1 cellular context compared by ENCODE assay signal in genomic region chr2:67954125-67954748, GRCh38.
A peak's percentile ranks its signal among the peaks of the same experiment; 100 is the strongest.
TF ChIP-seq lines count a peak whose summit lies in the region.

No MANE protein-coding gene starts in this region.

TF ChIP-seq in HepG2, 621 proteins besides CTCF, POLR2A, EP300 and RAD21 (continued from another document and continues in another):
- TF ChIP-seq, protein P1, sequence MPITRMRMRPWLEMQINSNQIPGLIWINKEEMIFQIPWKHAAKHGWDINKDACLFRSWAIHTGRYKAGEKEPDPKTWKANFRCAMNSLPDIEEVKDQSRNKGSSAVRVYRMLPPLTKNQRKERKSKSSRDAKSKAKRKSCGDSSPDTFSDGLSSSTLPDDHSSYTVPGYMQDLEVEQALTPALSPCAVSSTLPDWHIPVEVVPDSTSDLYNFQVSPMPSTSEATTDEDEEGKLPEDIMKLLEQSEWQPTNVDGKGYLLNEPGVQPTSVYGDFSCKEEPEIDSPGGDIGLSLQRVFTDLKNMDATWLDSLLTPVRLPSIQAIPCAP (CRISPR knock-in tag; IDR thresholded peaks at IDR 0.05; ENCODE audit: low read depth): no peak
- TF ChIP-seq, protein P2, sequence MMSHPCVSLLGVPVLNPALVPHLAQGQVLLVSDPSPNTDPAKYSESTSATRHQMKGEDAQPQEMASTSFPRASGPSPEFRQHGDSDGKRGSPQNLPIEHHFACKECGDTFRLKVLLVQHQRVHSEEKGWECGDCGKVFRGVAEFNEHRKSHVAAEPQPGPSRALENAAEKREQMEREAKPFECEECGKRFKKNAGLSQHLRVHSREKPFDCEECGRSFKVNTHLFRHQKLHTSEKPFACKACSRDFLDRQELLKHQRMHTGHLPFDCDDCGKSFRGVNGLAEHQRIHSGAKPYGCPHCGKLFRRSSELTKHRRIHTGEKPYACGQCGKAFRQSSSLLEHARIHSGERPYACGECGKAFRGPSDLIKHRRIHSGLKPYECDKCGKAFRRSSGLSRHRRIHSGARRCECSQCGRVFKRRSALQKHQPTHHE (CRISPR knock-in tag; IDR thresholded peaks at IDR 0.05; ENCODE audit: borderline replicate concordance): no peak
- TF ChIP-seq KDM2A (CRISPR knock-in tag; IDR thresholded peaks at IDR 0.05; ENCODE audit: borderline replicate concordance, low read depth) (no peak), SMAD3 (CRISPR knock-in tag; IDR thresholded peaks at IDR 0.05) (no peak), FOXA3 (CRISPR knock-in tag; IDR thresholded peaks at IDR 0.05) (peak; percentile 80), DMAP1 (CRISPR knock-in tag; IDR thresholded peaks at IDR 0.05) (no peak), ZBTB21 (CRISPR knock-in tag; IDR thresholded peaks at IDR 0.05) (no peak), RARG (CRISPR knock-in tag; IDR thresholded peaks at IDR 0.05; ENCODE audit: low read depth) (no peak), RFX1 (IDR thresholded peaks at IDR 0.05) (no peak), ZNF530 (CRISPR knock-in tag; IDR thresholded peaks at IDR 0.05; ENCODE audit: low read depth) (no peak), RFX3 (CRISPR knock-in tag; IDR thresholded peaks at IDR 0.05) (no peak), PBX3 (CRISPR knock-in tag; IDR thresholded peaks at IDR 0.05; ENCODE audit: borderline replicate concordance) (no peak), ZNF251 (CRISPR knock-in tag; IDR thresholded peaks at IDR 0.05) (no peak), XRCC5 (optimal IDR thresholded peaks at IDR 0.05; ENCODE audit: low read length) (no peak), ZNF282 (IDR thresholded peaks at IDR 0.05; ENCODE audit: partially characterized antibody) (no peak), ZSCAN25 (CRISPR knock-in tag; IDR thresholded peaks at IDR 0.05) (no peak), THYN1 (CRISPR knock-in tag; IDR thresholded peaks at IDR 0.05; ENCODE audit: borderline replicate concordance, low read depth) (no peak), ZNF572 (CRISPR knock-in tag; IDR thresholded peaks at IDR 0.05) (peak; percentile 38; the same call in 1 of the 2 replicates), FOXM1 (CRISPR knock-in tag; IDR thresholded peaks at IDR 0.05) (no peak), ZBTB49 (CRISPR knock-in tag; IDR thresholded peaks at IDR 0.05; ENCODE audit: borderline replicate concordance) (no peak), SYNCRIP (IDR thresholded peaks at IDR 0.05; ENCODE audit: insufficient read depth, low read depth, low read length) (no peak), ZNF788 (CRISPR knock-in tag; IDR thresholded peaks at IDR 0.05; ENCODE audit: borderline replicate concordance) (peak; percentile 82; the same call in 1 of the 2 replicates), ZNF552 (CRISPR knock-in tag; IDR thresholded peaks at IDR 0.05; ENCODE audit: borderline replicate concordance) (no peak), ZBTB3 (CRISPR knock-in tag; IDR thresholded peaks at IDR 0.05; ENCODE audit: borderline replicate concordance, low read depth) (no peak), SIN3A (IDR thresholded peaks at IDR 0.05; ENCODE audit: borderline replicate concordance, low read depth, low read length) (no peak), ZNF382 (CRISPR knock-in tag; IDR thresholded peaks at IDR 0.05; ENCODE audit: borderline replicate concordance) (no peak), KDM3A (CRISPR knock-in tag; IDR thresholded peaks at IDR 0.05; ENCODE audit: low read depth) (0 out of 2 replicates have a peak, but pooled peaks have one; percentile 48), ZBTB8A (CRISPR knock-in tag; IDR thresholded peaks at IDR 0.05; ENCODE audit: borderline replicate concordance, low read depth) (no peak), ZNF761 (CRISPR knock-in tag; conservative IDR thresholded peaks at IDR 0.05) (no peak), CHD4 (IDR thresholded peaks at IDR 0.05; ENCODE audit: borderline replicate concordance, low read length) (no peak), ZNF24 (IDR thresholded peaks at IDR 0.05) (no peak), SIX4 (CRISPR knock-in tag; IDR thresholded peaks at IDR 0.05) (no peak), ATF7-NPFF (CRISPR knock-in tag; IDR thresholded peaks at IDR 0.05; ENCODE audit: low read depth) (peak; percentile 58; the same call in 1 of the 2 replicates), NFE2 (CRISPR knock-in tag; IDR thresholded peaks at IDR 0.05) (no peak), FOXK1 (CRISPR knock-in tag; IDR thresholded peaks at IDR 0.05; ENCODE audit: borderline replicate concordance, low read depth) (peak; percentile 25; the same call in 1 of the 2 replicates), MYC (CRISPR knock-in tag; IDR thresholded peaks at IDR 0.05; ENCODE audit: borderline replicate concordance) (peak; percentile 80; the same call in 1 of the 2 replicates), TARDBP (CRISPR knock-in tag; IDR thresholded peaks at IDR 0.05) (peak; percentile 63; the same call in 1 of the 2 replicates)
- TF ChIP-seq, protein P3, sequence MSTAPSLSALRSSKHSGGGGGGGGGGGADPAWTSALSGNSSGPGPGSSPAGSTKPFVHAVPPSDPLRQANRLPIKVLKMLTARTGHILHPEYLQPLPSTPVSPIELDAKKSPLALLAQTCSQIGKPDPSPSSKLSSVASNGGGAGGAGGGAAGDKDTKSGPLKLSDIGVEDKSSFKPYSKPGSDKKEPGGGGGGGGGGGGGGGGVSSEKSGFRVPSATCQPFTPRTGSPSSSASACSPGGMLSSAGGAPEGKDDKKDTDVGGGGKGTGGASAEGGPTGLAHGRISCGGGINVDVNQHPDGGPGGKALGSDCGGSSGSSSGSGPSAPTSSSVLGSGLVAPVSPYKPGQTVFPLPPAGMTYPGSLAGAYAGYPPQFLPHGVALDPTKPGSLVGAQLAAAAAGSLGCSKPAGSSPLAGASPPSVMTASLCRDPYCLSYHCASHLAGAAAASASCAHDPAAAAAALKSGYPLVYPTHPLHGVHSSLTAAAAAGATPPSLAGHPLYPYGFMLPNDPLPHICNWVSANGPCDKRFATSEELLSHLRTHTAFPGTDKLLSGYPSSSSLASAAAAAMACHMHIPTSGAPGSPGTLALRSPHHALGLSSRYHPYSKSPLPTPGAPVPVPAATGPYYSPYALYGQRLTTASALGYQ (CRISPR knock-in tag; IDR thresholded peaks at IDR 0.05): no peak
- TF ChIP-seq, protein P4, sequence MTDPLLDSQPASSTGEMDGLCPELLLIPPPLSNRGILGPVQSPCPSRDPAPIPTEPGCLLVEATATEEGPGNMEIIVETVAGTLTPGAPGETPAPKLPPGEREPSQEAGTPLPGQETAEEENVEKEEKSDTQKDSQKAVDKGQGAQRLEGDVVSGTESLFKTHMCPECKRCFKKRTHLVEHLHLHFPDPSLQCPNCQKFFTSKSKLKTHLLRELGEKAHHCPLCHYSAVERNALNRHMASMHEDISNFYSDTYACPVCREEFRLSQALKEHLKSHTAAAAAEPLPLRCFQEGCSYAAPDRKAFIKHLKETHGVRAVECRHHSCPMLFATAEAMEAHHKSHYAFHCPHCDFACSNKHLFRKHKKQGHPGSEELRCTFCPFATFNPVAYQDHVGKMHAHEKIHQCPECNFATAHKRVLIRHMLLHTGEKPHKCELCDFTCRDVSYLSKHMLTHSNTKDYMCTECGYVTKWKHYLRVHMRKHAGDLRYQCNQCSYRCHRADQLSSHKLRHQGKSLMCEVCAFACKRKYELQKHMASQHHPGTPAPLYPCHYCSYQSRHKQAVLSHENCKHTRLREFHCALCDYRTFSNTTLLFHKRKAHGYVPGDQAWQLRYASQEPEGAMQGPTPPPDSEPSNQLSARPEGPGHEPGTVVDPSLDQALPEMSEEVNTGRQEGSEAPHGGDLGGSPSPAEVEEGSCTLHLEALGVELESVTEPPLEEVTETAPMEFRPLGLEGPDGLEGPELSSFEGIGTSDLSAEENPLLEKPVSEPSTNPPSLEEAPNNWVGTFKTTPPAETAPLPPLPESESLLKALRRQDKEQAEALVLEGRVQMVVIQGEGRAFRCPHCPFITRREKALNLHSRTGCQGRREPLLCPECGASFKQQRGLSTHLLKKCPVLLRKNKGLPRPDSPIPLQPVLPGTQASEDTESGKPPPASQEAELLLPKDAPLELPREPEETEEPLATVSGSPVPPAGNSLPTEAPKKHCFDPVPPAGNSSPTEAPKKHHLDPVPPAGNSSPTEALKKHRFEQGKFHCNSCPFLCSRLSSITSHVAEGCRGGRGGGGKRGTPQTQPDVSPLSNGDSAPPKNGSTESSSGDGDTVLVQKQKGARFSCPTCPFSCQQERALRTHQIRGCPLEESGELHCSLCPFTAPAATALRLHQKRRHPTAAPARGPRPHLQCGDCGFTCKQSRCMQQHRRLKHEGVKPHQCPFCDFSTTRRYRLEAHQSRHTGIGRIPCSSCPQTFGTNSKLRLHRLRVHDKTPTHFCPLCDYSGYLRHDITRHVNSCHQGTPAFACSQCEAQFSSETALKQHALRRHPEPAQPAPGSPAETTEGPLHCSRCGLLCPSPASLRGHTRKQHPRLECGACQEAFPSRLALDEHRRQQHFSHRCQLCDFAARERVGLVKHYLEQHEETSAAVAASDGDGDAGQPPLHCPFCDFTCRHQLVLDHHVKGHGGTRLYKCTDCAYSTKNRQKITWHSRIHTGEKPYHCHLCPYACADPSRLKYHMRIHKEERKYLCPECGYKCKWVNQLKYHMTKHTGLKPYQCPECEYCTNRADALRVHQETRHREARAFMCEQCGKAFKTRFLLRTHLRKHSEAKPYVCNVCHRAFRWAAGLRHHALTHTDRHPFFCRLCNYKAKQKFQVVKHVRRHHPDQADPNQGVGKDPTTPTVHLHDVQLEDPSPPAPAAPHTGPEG (CRISPR knock-in tag; IDR thresholded peaks at IDR 0.05): no peak
- TF ChIP-seq, protein P5, sequence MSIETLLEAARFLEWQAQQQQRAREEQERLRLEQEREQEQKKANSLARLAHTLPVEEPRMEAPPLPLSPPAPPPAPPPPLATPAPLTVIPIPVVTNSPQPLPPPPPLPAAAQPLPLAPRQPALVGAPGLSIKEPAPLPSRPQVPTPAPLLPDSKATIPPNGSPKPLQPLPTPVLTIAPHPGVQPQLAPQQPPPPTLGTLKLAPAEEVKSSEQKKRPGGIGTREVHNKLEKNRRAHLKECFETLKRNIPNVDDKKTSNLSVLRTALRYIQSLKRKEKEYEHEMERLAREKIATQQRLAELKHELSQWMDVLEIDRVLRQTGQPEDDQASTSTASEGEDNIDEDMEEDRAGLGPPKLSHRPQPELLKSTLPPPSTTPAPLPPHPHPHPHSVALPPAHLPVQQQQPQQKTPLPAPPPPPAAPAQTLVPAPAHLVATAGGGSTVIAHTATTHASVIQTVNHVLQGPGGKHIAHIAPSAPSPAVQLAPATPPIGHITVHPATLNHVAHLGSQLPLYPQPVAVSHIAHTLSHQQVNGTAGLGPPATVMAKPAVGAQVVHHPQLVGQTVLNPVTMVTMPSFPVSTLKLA (IDR thresholded peaks at IDR 0.05): no peak; the same call in 1 of the 2 replicates
- TF ChIP-seq, protein P6, sequence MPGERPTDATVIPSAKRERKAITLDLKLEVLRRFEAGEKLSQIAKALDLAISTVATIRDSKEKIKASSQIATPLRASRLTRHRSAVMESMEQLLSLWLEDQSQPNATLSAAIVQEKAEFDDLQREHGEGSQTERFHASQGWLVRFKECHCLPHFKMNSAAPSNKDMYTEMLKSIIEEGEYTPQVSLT (CRISPR knock-in tag; IDR thresholded peaks at IDR 0.05; ENCODE audit: borderline replicate concordance, low read depth): peak; percentile 67; the same call in 1 of the 2 replicates
- TF ChIP-seq, protein P7, sequence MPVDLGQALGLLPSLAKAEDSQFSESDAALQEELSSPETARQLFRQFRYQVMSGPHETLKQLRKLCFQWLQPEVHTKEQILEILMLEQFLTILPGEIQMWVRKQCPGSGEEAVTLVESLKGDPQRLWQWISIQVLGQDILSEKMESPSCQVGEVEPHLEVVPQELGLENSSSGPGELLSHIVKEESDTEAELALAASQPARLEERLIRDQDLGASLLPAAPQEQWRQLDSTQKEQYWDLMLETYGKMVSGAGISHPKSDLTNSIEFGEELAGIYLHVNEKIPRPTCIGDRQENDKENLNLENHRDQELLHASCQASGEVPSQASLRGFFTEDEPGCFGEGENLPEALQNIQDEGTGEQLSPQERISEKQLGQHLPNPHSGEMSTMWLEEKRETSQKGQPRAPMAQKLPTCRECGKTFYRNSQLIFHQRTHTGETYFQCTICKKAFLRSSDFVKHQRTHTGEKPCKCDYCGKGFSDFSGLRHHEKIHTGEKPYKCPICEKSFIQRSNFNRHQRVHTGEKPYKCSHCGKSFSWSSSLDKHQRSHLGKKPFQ (CRISPR knock-in tag; IDR thresholded peaks at IDR 0.05; ENCODE audit: insufficient replicate concordance): peak; percentile 72
- TF ChIP-seq, protein P8, sequence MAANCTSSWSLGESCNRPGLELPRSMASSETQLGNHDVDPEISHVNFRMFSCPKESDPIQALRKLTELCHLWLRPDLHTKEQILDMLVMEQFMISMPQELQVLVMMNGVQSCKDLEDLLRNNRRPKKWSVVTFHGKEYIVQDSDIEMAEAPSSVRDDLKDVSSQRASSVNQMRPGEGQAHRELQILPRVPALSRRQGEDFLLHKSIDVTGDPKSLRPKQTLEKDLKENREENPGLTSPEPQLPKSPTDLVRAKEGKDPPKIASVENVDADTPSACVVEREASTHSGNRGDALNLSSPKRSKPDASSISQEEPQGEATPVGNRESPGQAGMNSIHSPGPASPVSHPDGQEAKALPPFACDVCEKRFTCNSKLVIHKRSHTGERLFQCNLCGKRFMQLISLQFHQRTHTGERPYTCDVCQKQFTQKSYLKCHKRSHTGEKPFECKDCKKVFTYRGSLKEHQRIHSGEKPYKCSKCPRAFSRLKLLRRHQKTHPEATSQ (CRISPR knock-in tag; IDR thresholded peaks at IDR 0.05; ENCODE audit: borderline replicate concordance): no peak; the same call in 1 of the 2 replicates
